Comparison of ENCODE assay signal across 11 cellular contexts in genomic region chr22:21582801-21583740, GRCh38. TPM values are rescaled to one million over a fixed set of nuclear protein-coding genes. Genes with fewer than 3 reads are reported as not detected.
DNase-seq lines count a peak whose midpoint lies in the region; ATAC-seq and TF ChIP-seq lines count a peak whose summit lies in the region.
"Had no signal": no experiment of that assay in that cellular context is flagged by ENCODE, and none has a peak within 500 bp of the region (broad histone marks: within the 10 kb centered on the region; RNA-seq: fewer than 3 reads in every experiment).

No MANE protein-coding gene starts in this region.

- H3K14ac ChIP-seq in mesenchymal stem cell (ENCODE audit: low read length in 2 of 2) = no peak overlapping the region

- no peaks in the 10 kb centered on the region for H3K36me3 ChIP-seq in A673 (ENCODE audit: insufficient read depth, low read length, poor library complexity, severe bottlenecking)
- peaks cover 29% of the 10 kb centered on the region for H3K36me3 ChIP-seq in DND-41 (ENCODE audit: insufficient read depth, low read length)
- H3K36me3 ChIP-seq in lower lobe of right lung = no peaks in the 10 kb centered on the region
- peaks cover 0 to 11% (median 0%) of the 10 kb centered on the region in 3 donors for H3K36me3 ChIP-seq in esophagus squamous epithelium
- peaks cover 3 to 18% of the 10 kb centered on the region in 2 experiments for H3K36me3 ChIP-seq in mesenchymal stem cell (ENCODE audit: control insufficient read depth in 1 of 2, insufficient read depth in 2 of 2, low read depth in 1 of 2, low read length in 2 of 2)
- no peaks in the 10 kb centered on the region for H3K36me3 ChIP-seq in sigmoid colon

- WGBS in esophagus squamous epithelium, 2 donors = 42 to 54% methylated on average over 8 to 10 of the region's 10 CpGs
- WGBS in mesenchymal stem cell = 95% methylated on average over 10 of the region's 10 CpGs
- 54 to 76% methylated on average over 10 of the region's 10 CpGs for WGBS in sigmoid colon, 2 donors

- TF ChIP-seq CTCF in A673 (conservative IDR thresholded peaks at IDR 0.05; ENCODE audit: low read depth, low read length) (no peak), DND-41 (IDR thresholded peaks at IDR 0.05; ENCODE audit: borderline replicate concordance, extremely low read depth, low read length, poor library complexity, severe bottlenecking) (no peak), lower lobe of right lung (IDR thresholded peaks at IDR 0.05) (no peak), esophagus squamous epithelium (IDR thresholded peaks at IDR 0.05) (no peak), sigmoid colon (IDR thresholded peaks at IDR 0.05) (no peak)

- no peak overlapping the region for H3K4me3 Mint-ChIP-seq in activated CD4-positive, alpha-beta memory T cell treated with anti-CD3 and anti-CD28 coated beads, Interleukin-2, amount 10 ng/mL, durations not matched to agents 7 days and 5 days

- H3K79me2 ChIP-seq in DND-41 (ENCODE audit: insufficient read depth, low read length) = peaks cover 99% of the 10 kb centered on the region

- no peak overlapping the region for H2BK5ac ChIP-seq in mesenchymal stem cell (ENCODE audit: low read depth, low read length, poor library complexity, severe bottlenecking)

- H4K8ac ChIP-seq in mesenchymal stem cell (ENCODE audit: low read length) = no peak overlapping the region

- H3K4ac ChIP-seq in mesenchymal stem cell (ENCODE audit: low read depth in 1 of 2, low read length in 2 of 2) = no peak overlapping the region

- no peaks in the 10 kb centered on the region for H3K27me3 Mint-ChIP-seq in activated CD4-positive, alpha-beta memory T cell treated with anti-CD3 and anti-CD28 coated beads, Interleukin-2, amount 10 ng/mL, durations not matched to agents 7 days and 5 days

- H4K91ac ChIP-seq in mesenchymal stem cell (ENCODE audit: low read length) = no peak overlapping the region

- H4K20me1 ChIP-seq in DND-41 (ENCODE audit: insufficient read depth, low read length) = peaks cover 85% of the 10 kb centered on the region

- H3K9me3 ChIP-seq in A673 (ENCODE audit: low read depth, low read length, poor library complexity, severe bottlenecking) = no peaks in the 10 kb centered on the region
- no peaks in the 10 kb centered on the region for H3K9me3 ChIP-seq in DND-41 (ENCODE audit: insufficient read depth, low read length, severe bottlenecking)
- H3K9me3 ChIP-seq in lower lobe of right lung = no peaks in the 10 kb centered on the region
- H3K9me3 ChIP-seq in esophagus squamous epithelium = no peaks in the 10 kb centered on the region
- H3K9me3 ChIP-seq in mesenchymal stem cell (ENCODE audit: control insufficient read depth, low read length) = no peaks in the 10 kb centered on the region
- no peaks in the 10 kb centered on the region for H3K9me3 ChIP-seq in sigmoid colon
- H3K9me3 ChIP-seq: body of pancreas, SK-N-SH had no signal

- TF ChIP-seq POLR2A in esophagus squamous epithelium (IDR thresholded peaks at IDR 0.05) (no peak), sigmoid colon (IDR thresholded peaks at IDR 0.05) (no peak)

- no peak for TF ChIP-seq EP300 in sigmoid colon (IDR thresholded peaks at IDR 0.05)

- no peak overlapping the region for H2BK15ac ChIP-seq in mesenchymal stem cell (ENCODE audit: low read depth, poor library complexity, severe bottlenecking)

- no peak overlapping the region for H2BK12ac ChIP-seq in mesenchymal stem cell (ENCODE audit: low read length in 2 of 2)

- H3K9ac ChIP-seq in DND-41 (ENCODE audit: low read depth, low read length) (no peak overlapping the region), mesenchymal stem cell (ENCODE audit: low read length) (no peak overlapping the region)
- H3K9ac ChIP-seq: SK-N-SH had no signal

- H3K4me1 ChIP-seq in A673 (ENCODE audit: insufficient read depth, low read length, poor library complexity, severe bottlenecking) (peaks cover 9% of the 10 kb centered on the region), DND-41 (ENCODE audit: insufficient read depth, low read length) (no peaks in the 10 kb centered on the region), lower lobe of right lung (peaks cover 56% of the 10 kb centered on the region), esophagus squamous epithelium (peaks cover 24 to 83% (median 42%) of the 10 kb centered on the region in 3 donors), mesenchymal stem cell (ENCODE audit: control insufficient read depth, insufficient read depth, low read depth, low read length) (peaks cover 8% of the 10 kb centered on the region), sigmoid colon (peaks cover 0 to 48% (median 42%) of the 10 kb centered on the region in 4 donors)

- no peak overlapping the region for H3K18ac ChIP-seq in mesenchymal stem cell (ENCODE audit: low read depth in 1 of 2, low read length in 2 of 2)

- CTCF ChIA-PET in A673 (lab: Charles Lee) = no interaction called here
- CTCF ChIA-PET in activated CD4-positive, alpha-beta memory T cell treated with anti-CD3 and anti-CD28 coated beads, Interleukin-2, amount 10 ng/mL, durations not matched to agents 7 days and 5 days (lab: Charles Lee) = no interaction called here

- no peak overlapping the region for H2AFZ ChIP-seq in DND-41 (ENCODE audit: low read depth, low read length)
- no peak overlapping the region for H2AFZ ChIP-seq in mesenchymal stem cell (ENCODE audit: low read depth, low read length)

- BruUV-seq in A673 (replicated peaks; lab: Mats Ljungman, UMichigan) = no TSS peak

- peaks cover 13% of the 10 kb centered on the region for H3K36me3 Mint-ChIP-seq in activated CD4-positive, alpha-beta memory T cell treated with anti-CD3 and anti-CD28 coated beads, Interleukin-2, amount 10 ng/mL, durations not matched to agents 7 days and 5 days (ENCODE audit: low read depth)

- no peaks in the 10 kb centered on the region for H3K9me3 Mint-ChIP-seq in activated CD4-positive, alpha-beta memory T cell treated with anti-CD3 and anti-CD28 coated beads, Interleukin-2, amount 10 ng/mL, durations not matched to agents 7 days and 5 days

- intact Hi-C loops in A673 (cut with micrococcal nuclease; ENCODE audit: unreplicated experiment) = loop anchor here (5.0 kb wide), 1 partner anchor 34 kb away; no protein-coding TSS in a partner anchor
- intact Hi-C loops in lower lobe of right lung (cut with DNase I) = no loop called here
- intact Hi-C loops in esophagus squamous epithelium (cut with DNase I) = no loop called here
- intact Hi-C loops in sigmoid colon (cut with DNase I) = loop anchor here (5.0 kb wide), 1 partner anchor 44 kb away; no protein-coding TSS in a partner anchor

- H3K4me3 ChIP-seq in A673 (ENCODE audit: low read depth, low read length, poor library complexity, severe bottlenecking) (no peak overlapping the region), DND-41 (ENCODE audit: low read depth in 1 of 2, low read length in 2 of 2) (no peak overlapping the region), lower lobe of right lung (no peak overlapping the region), esophagus squamous epithelium (no peak overlapping the region), mesenchymal stem cell (ENCODE audit: insufficient read depth in 1 of 2, low read depth in 1 of 2, low read length in 2 of 2) (no peak overlapping the region), sigmoid colon (no peak overlapping the region)
- H3K4me3 ChIP-seq: body of pancreas had no signal

- H3K27me3 ChIP-seq in A673 (replicated peaks; ENCODE audit: insufficient read depth, low read depth, low read length, poor library complexity) = no peaks in the 10 kb centered on the region
- no peaks in the 10 kb centered on the region for H3K27me3 ChIP-seq in DND-41 (ENCODE audit: insufficient read depth, low read length, poor library complexity)
- H3K27me3 ChIP-seq in lower lobe of right lung (ENCODE audit: low read depth) = no peaks in the 10 kb centered on the region
- H3K27me3 ChIP-seq in esophagus squamous epithelium = no peaks in the 10 kb centered on the region
- H3K27me3 ChIP-seq in mesenchymal stem cell (ENCODE audit: control insufficient read depth in 1 of 2, insufficient read depth in 1 of 2, low read length in 2 of 2) = no peaks in the 10 kb centered on the region
- H3K27me3 ChIP-seq in sigmoid colon = no peaks in the 10 kb centered on the region
- H3K27me3 ChIP-seq: body of pancreas had no signal

- DNase-seq in A673 (ENCODE audit: low spot score) (no peak), DND-41 (no peak), lower lobe of right lung (no peak), esophagus squamous epithelium (lab: John Stamatoyannopoulos, UW) (no peak), mesenchymal stem cell (no peak), sigmoid colon (no peak), hypothalamus (lab: John Stamatoyannopoulos, UW) (no peak)
- no peak for DNase-seq in activated CD4-positive, alpha-beta memory T cell treated with anti-CD3 and anti-CD28 coated beads, Interleukin-2, amount 10 ng/mL, durations not matched to agents 7 days and 5 days
- DNase-seq: body of pancreas, NCI-H524, SK-N-SH had no signal

- peaks cover 33% of the 10 kb centered on the region for H3K4me1 Mint-ChIP-seq in activated CD4-positive, alpha-beta memory T cell treated with anti-CD3 and anti-CD28 coated beads, Interleukin-2, amount 10 ng/mL, durations not matched to agents 7 days and 5 days

- H3K4me2 ChIP-seq in DND-41 (ENCODE audit: insufficient read depth, low read length) (no peak overlapping the region), mesenchymal stem cell (ENCODE audit: low read length, poor library complexity, severe bottlenecking) (no peak overlapping the region)
- H3K4me2 ChIP-seq: SK-N-SH had no signal

- peak overlapping the region; percentile 54 for H3K27ac ChIP-seq in A673 (ENCODE audit: low read depth, low read length, poor library complexity, severe bottlenecking)
- H3K27ac ChIP-seq in DND-41 (ENCODE audit: low read length) = 0 out of 2 replicates have a peak overlapping the region, but pooled peaks have one; percentile 2
- no peak overlapping the region for H3K27ac ChIP-seq in lower lobe of right lung
- peak overlapping the region in 1 of 4 donors; percentile 48 for H3K27ac ChIP-seq in esophagus squamous epithelium
- no peak overlapping the region for H3K27ac ChIP-seq in mesenchymal stem cell (ENCODE audit: low read length, poor library complexity, severe bottlenecking)
- H3K27ac ChIP-seq in sigmoid colon = no peak overlapping the region

- no peak overlapping the region for H2BK120ac ChIP-seq in mesenchymal stem cell (ENCODE audit: low read depth, low read length)

- H3K79me1 ChIP-seq in mesenchymal stem cell (replicated peaks; ENCODE audit: low read length, poor library complexity, severe bottlenecking) = no peaks in the 10 kb centered on the region

- peak overlapping the region; percentile 21 for H3K27ac Mint-ChIP-seq in activated CD4-positive, alpha-beta memory T cell treated with anti-CD3 and anti-CD28 coated beads, Interleukin-2, amount 10 ng/mL, durations not matched to agents 7 days and 5 days

- ATAC-seq in DND-41 (ENCODE audit: insufficient read depth, low read depth) (peak; percentile 52; the same call in 2 of the 3 replicates), lower lobe of right lung (peak; percentile 38 to 40)
- ATAC-seq: body of pancreas had no signal

- H2AK5ac ChIP-seq in mesenchymal stem cell (ENCODE audit: low read length, severe bottlenecking) = no peak overlapping the region

- POLR2A ChIA-PET in A673 (lab: Charles Lee; ENCODE audit: low non-redundant PET) = no interaction called here
- POLR2A ChIA-PET in activated CD4-positive, alpha-beta memory T cell treated with anti-CD3 and anti-CD28 coated beads, Interleukin-2, amount 10 ng/mL, durations not matched to agents 7 days and 5 days (lab: Charles Lee) = interaction anchor here (1.7 kb wide), 1 partner anchor 12 kb away, joined by 5 read pairs; no protein-coding TSS in a partner anchor

- H3K23ac ChIP-seq in mesenchymal stem cell (ENCODE audit: low read length in 2 of 2) = no peak overlapping the region

RNA-seq across cellular contexts. Expression of gene UBE2L3, which starts 15.6 kb away (rescaled TPM):
- total RNA-seq in A673 (2021) = 111 and 118 TPM in 2 replicates
- total RNA-seq in activated CD4-positive, alpha-beta memory T cell treated with anti-CD3 and anti-CD28 coated beads, Interleukin-2, amount 10 ng/mL, durations not matched to agents 7 days and 5 days = 10 to 100 TPM; 54.3 to 57.4 TPM
- total RNA-seq in lower lobe of right lung = 47.9 TPM
- total RNA-seq in esophagus squamous epithelium = 10 to 100 TPM; 34.7 to 53.8 (median 44.7) TPM
- polyA plus RNA-seq in mesenchymal stem cell (2013, experiment 1 of 2) = 121 TPM
- 121 TPM for polyA plus RNA-seq in mesenchymal stem cell (2013, experiment 2 of 2)
- 10 to 100 TPM; 36.1 to 50.7 (median 43.3) TPM for total RNA-seq in sigmoid colon
- 10 to 100 TPM; 63.7 to 87.2 (median 71.0) TPM for polyA plus RNA-seq in sigmoid colon

RNA-seq across cellular contexts. Expression of gene RIMBP3C, which starts 31.8 kb away (rescaled TPM):
- total RNA-seq in A673 (2021) (1.8 and 1.9 TPM in 2 replicates), lower lobe of right lung (0.47 TPM), esophagus squamous epithelium (not detected), sigmoid colon (under 1 TPM in 1 of 4 donors, not detected in 3; 0.14 TPM)
- total RNA-seq in activated CD4-positive, alpha-beta memory T cell treated with anti-CD3 and anti-CD28 coated beads, Interleukin-2, amount 10 ng/mL, durations not matched to agents 7 days and 5 days = under 1 TPM; 0.23 to 0.33 TPM
- 0.11 TPM for polyA plus RNA-seq in mesenchymal stem cell (2013, experiment 1 of 2)
- polyA plus RNA-seq in mesenchymal stem cell (2013, experiment 2 of 2) = 0.11 TPM
- under 1 TPM in 1 of 3 donors, not detected in 2; 0.10 TPM for polyA plus RNA-seq in sigmoid colon

RNA-seq across cellular contexts. Expression of gene YDJC, which starts 46.8 kb away (rescaled TPM):
- 33.8 and 37.0 TPM in 2 replicates for total RNA-seq in A673 (2021)
- total RNA-seq in activated CD4-positive, alpha-beta memory T cell treated with anti-CD3 and anti-CD28 coated beads, Interleukin-2, amount 10 ng/mL, durations not matched to agents 7 days and 5 days = 10 to 100 TPM; 37.1 to 38.0 TPM
- total RNA-seq in lower lobe of right lung = 13.1 TPM
- 10 to 100 TPM; 34.1 to 53.8 (median 39.6) TPM for total RNA-seq in esophagus squamous epithelium
- 13.7 TPM for polyA plus RNA-seq in mesenchymal stem cell (2013, experiment 1 of 2)
- 13.9 TPM for polyA plus RNA-seq in mesenchymal stem cell (2013, experiment 2 of 2)
- total RNA-seq in sigmoid colon = 10 to 100 TPM in 3 of 4 donors, 1 to 10 TPM in 1; 8.3 to 16.3 (median 15.3) TPM
- 10 to 100 TPM; 17.4 to 36.5 (median 18.3) TPM for polyA plus RNA-seq in sigmoid colon

RNA-seq across cellular contexts. Expression of gene CCDC116, which starts 49.5 kb away (rescaled TPM):
- total RNA-seq in A673 (2021) = 1.3 and 2.3 TPM in 2 replicates
- total RNA-seq in activated CD4-positive, alpha-beta memory T cell treated with anti-CD3 and anti-CD28 coated beads, Interleukin-2, amount 10 ng/mL, durations not matched to agents 7 days and 5 days = under 1 TPM; 0.33 to 0.43 TPM
- 0.41 TPM for total RNA-seq in lower lobe of right lung
- total RNA-seq in esophagus squamous epithelium = 1 to 10 TPM in 1 of 4 donors, not detected in 3; 1.9 TPM
- polyA plus RNA-seq in mesenchymal stem cell (2013, experiment 1 of 2) = 0.18 TPM
- 0.11 TPM for polyA plus RNA-seq in mesenchymal stem cell (2013, experiment 2 of 2)
- 1 to 10 TPM in 1 of 4 donors, under 1 TPM in 3; 0.33 to 2.5 (median 0.38) TPM for total RNA-seq in sigmoid colon
- polyA plus RNA-seq in sigmoid colon = under 1 TPM in 1 of 3 donors, not detected in 2; 0.58 TPM

RNA-seq across cellular contexts. Expression of gene SDF2L1, which starts 59.0 kb away (rescaled TPM):
- total RNA-seq in A673 (2021) = 50.1 and 55.3 TPM in 2 replicates
- total RNA-seq in activated CD4-positive, alpha-beta memory T cell treated with anti-CD3 and anti-CD28 coated beads, Interleukin-2, amount 10 ng/mL, durations not matched to agents 7 days and 5 days = 10 to 100 TPM; 61.4 to 62.1 TPM
- 36.1 TPM for total RNA-seq in lower lobe of right lung
- total RNA-seq in esophagus squamous epithelium = 10 to 100 TPM; 19.6 to 29.7 (median 24.6) TPM
- polyA plus RNA-seq in mesenchymal stem cell (2013, experiment 1 of 2) = 27.4 TPM
- polyA plus RNA-seq in mesenchymal stem cell (2013, experiment 2 of 2) = 27.8 TPM
- total RNA-seq in sigmoid colon = 10 to 100 TPM in 3 of 4 donors, 1 to 10 TPM in 1; 6.1 to 38.8 (median 24.4) TPM
- 100 to 1,000 TPM in 1 of 3 donors, 10 to 100 TPM in 2; 15.6 to 127 (median 25.0) TPM for polyA plus RNA-seq in sigmoid colon

Comparison
In these comparisons a context has a peak if more than half of its experiments do, and no peak if none do; other contexts are left out.
1. H3K27ac ChIP-seq: peak in A673 (single experiment) and DND-41 (single experiment); none in lower lobe of right lung (single experiment), mesenchymal stem cell (single experiment) and sigmoid colon (0 of 4).
2. intact Hi-C loops: an anchor here in A673 (5.0 kb wide) and sigmoid colon (5.0 kb wide); none called in lower lobe of right lung and esophagus squamous epithelium.